10 cellular contexts compared by ENCODE assay signal in the genomic region with DNA sequence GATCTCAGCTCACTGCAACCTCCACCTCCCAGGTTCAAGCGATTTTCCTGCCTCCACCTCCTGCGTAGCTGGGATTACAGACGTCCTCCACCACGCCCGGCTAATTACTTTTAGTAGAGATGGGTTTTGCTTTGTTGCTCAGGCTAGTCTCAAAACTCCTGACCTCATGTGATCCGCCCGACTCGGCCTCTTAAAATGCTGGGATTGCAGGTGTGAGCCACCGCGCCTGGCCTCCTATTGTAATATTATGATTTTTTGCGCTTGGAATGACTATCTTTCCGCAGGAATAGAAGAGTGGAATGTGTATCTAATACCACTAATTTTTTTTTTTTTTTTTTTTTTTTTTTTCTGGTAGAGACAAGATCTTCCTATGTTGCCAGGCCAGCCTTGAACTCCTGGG. TPM values are rescaled to one million over a fixed set of nuclear protein-coding genes. Genes with fewer than 3 reads are reported as not detected.
DNase-seq lines count a peak whose midpoint lies in the region; ATAC-seq and TF ChIP-seq lines count a peak whose summit lies in the region.
"Had no signal": no experiment of that assay in that cellular context is flagged by ENCODE, and none has a peak within 500 bp of the region (broad histone marks: within the 10 kb centered on the region; RNA-seq: fewer than 3 reads in every experiment).

No MANE protein-coding gene starts in this region.

- no peaks in the 10 kb centered on the region for H3K27me3 Mint-ChIP-seq in activated naive CD4-positive, alpha-beta T cell treated with anti-CD3 and anti-CD28 coated beads, Interleukin-2, amount 10 ng/mL, durations not matched to agents 7 days and 5 days
- no peaks in the 10 kb centered on the region for H3K27me3 Mint-ChIP-seq in activated naive CD8-positive, alpha-beta T cell treated with anti-CD3 and anti-CD28 coated beads, Interleukin-2, amount 50 U/mL, for 24 hours
- H3K27me3 Mint-ChIP-seq in type B pancreatic cell = no peaks in the 10 kb centered on the region

- H3K36me3 ChIP-seq in lower lobe of right lung = peaks cover 4% of the 10 kb centered on the region

- peaks cover 34% of the 10 kb centered on the region for H3K4me1 Mint-ChIP-seq in activated naive CD4-positive, alpha-beta T cell treated with anti-CD3 and anti-CD28 coated beads, Interleukin-2, amount 10 ng/mL, durations not matched to agents 7 days and 5 days
- H3K4me1 Mint-ChIP-seq in activated naive CD8-positive, alpha-beta T cell treated with anti-CD3 and anti-CD28 coated beads, Interleukin-2, amount 50 U/mL, for 24 hours = peaks cover 52% of the 10 kb centered on the region
- peaks cover 22% of the 10 kb centered on the region for H3K4me1 Mint-ChIP-seq in type B pancreatic cell (ENCODE audit: unreplicated experiment)

- CTCF ChIA-PET in activated naive CD4-positive, alpha-beta T cell treated with anti-CD3 and anti-CD28 coated beads, Interleukin-2, amount 10 ng/mL, durations not matched to agents 7 days and 5 days (lab: Charles Lee) = interaction anchor here (1.2 to 2.2 kb wide), 5 partner anchors 9 to 72 kb away, joined by 3 to 8 read pairs (median 4); no protein-coding TSS in a partner anchor

- no peaks in the 10 kb centered on the region for H3K9me3 Mint-ChIP-seq in activated naive CD4-positive, alpha-beta T cell treated with anti-CD3 and anti-CD28 coated beads, Interleukin-2, amount 10 ng/mL, durations not matched to agents 7 days and 5 days
- H3K9me3 Mint-ChIP-seq in activated naive CD8-positive, alpha-beta T cell treated with anti-CD3 and anti-CD28 coated beads, Interleukin-2, amount 50 U/mL, for 24 hours = no peaks in the 10 kb centered on the region
- no peaks in the 10 kb centered on the region for H3K9me3 Mint-ChIP-seq in type B pancreatic cell

- no peak for ATAC-seq in activated naive CD8-positive, alpha-beta T cell treated with anti-CD3 and anti-CD28 coated beads, Interleukin-2, amount 50 U/mL, for 24 hours
- no peak for ATAC-seq in lower lobe of right lung
- ATAC-seq in GM19324 (IDR thresholded peaks at IDR 0.05; ENCODE audit: low FRiP score, unreplicated experiment) = no peak
- no peak for ATAC-seq in HG03025 (IDR thresholded peaks at IDR 0.05; ENCODE audit: low FRiP score, unreplicated experiment)

- peak overlapping the region; percentile 25 for H3K4me3 Mint-ChIP-seq in activated naive CD4-positive, alpha-beta T cell treated with anti-CD3 and anti-CD28 coated beads, Interleukin-2, amount 10 ng/mL, durations not matched to agents 7 days and 5 days
- peak overlapping the region; percentile 83 for H3K4me3 Mint-ChIP-seq in activated naive CD8-positive, alpha-beta T cell treated with anti-CD3 and anti-CD28 coated beads, Interleukin-2, amount 50 U/mL, for 24 hours
- peak overlapping the region; percentile 90 for H3K4me3 Mint-ChIP-seq in type B pancreatic cell

- in situ Hi-C loops in GM13977 (cut with MboI; ENCODE audit: low pct_unique_long_range_greater_than_20kb, low sequenced_read_pairs, unreplicated experiment) = no loop called here

- DNase-seq in activated naive CD4-positive, alpha-beta T cell treated with anti-CD3 and anti-CD28 coated beads, Interleukin-2, amount 10 ng/mL, durations not matched to agents 7 days and 5 days = no peak
- DNase-seq in activated naive CD4-positive, alpha-beta T cell treated with anti-CD3 and anti-CD28 coated beads, Interleukin-2, amount 50 U/mL, for 16 hours = no peak
- DNase-seq in activated naive CD8-positive, alpha-beta T cell treated with anti-CD3 and anti-CD28 coated beads, Interleukin-2, amount 50 U/mL, for 24 hours = no peak
- DNase-seq in lower lobe of right lung = no peak
- no peak for DNase-seq in type B pancreatic cell (ENCODE audit: extremely low spot score, unreplicated experiment)
- DNase-seq in GM13977 (ENCODE audit: low spot score) = no peak
- DNase-seq: mesendoderm, NCI-H526 had no signal

- peaks cover 10% of the 10 kb centered on the region for H3K36me3 Mint-ChIP-seq in activated naive CD4-positive, alpha-beta T cell treated with anti-CD3 and anti-CD28 coated beads, Interleukin-2, amount 10 ng/mL, durations not matched to agents 7 days and 5 days
- peaks cover 21% of the 10 kb centered on the region for H3K36me3 Mint-ChIP-seq in activated naive CD8-positive, alpha-beta T cell treated with anti-CD3 and anti-CD28 coated beads, Interleukin-2, amount 50 U/mL, for 24 hours (ENCODE audit: low read depth)
- peaks cover 3% of the 10 kb centered on the region for H3K36me3 Mint-ChIP-seq in type B pancreatic cell

- H3K9me3 ChIP-seq in lower lobe of right lung = no peaks in the 10 kb centered on the region

- peak overlapping the region; percentile 100 for H3K4me3 ChIP-seq in lower lobe of right lung

- intact Hi-C loops in lower lobe of right lung (cut with DNase I) = no loop called here

- H3K4me1 ChIP-seq in lower lobe of right lung = peaks cover 56% of the 10 kb centered on the region

- TF ChIP-seq CTCF in lower lobe of right lung (IDR thresholded peaks at IDR 0.05) = no peak
- no peak for TF ChIP-seq CTCF in type B pancreatic cell (conservative IDR thresholded peaks at IDR 0.05)
- TF ChIP-seq CTCF in GM13977 (IDR thresholded peaks at IDR 0.05; ENCODE audit: extremely low read depth, insufficient read depth, missing control alignments) = no peak

- no peaks in the 10 kb centered on the region for H3K27me3 ChIP-seq in lower lobe of right lung (ENCODE audit: low read depth)

- H3K27ac Mint-ChIP-seq in activated naive CD4-positive, alpha-beta T cell treated with anti-CD3 and anti-CD28 coated beads, Interleukin-2, amount 10 ng/mL, durations not matched to agents 7 days and 5 days = peak overlapping the region; percentile 20
- peak overlapping the region; percentile 51 for H3K27ac Mint-ChIP-seq in activated naive CD8-positive, alpha-beta T cell treated with anti-CD3 and anti-CD28 coated beads, Interleukin-2, amount 50 U/mL, for 24 hours
- peak overlapping the region; percentile 99 for H3K27ac Mint-ChIP-seq in type B pancreatic cell

- H3K27ac ChIP-seq in lower lobe of right lung = peak overlapping the region; percentile 97

RNA-seq across cellular contexts. Expression of gene ARL8B, which starts 1.8 kb away (rescaled TPM):
- 90.6 TPM for total RNA-seq in lower lobe of right lung
- 43.5 and 63.0 TPM in 2 replicates for total RNA-seq in type B pancreatic cell (ENCODE audit: low replicate concordance)

Comparison
In these comparisons a context has a peak if more than half of its experiments do, and no peak if none do; other contexts are left out.
1. H3K27ac Mint-ChIP-seq: peak in every context shown above with its lines; median percentile 99 in type B pancreatic cell; 51 in activated naive CD8-positive, alpha-beta T cell treated with anti-CD3 and anti-CD28 coated beads, Interleukin-2, amount 50 U/mL, for 24 hours; 20 in activated naive CD4-positive, alpha-beta T cell treated with anti-CD3 and anti-CD28 coated beads, Interleukin-2, amount 10 ng/mL, durations not matched to agents 7 days and 5 days.
2. H3K4me3 Mint-ChIP-seq: peak in every context shown above with its lines; median percentile 90 in type B pancreatic cell; 83 in activated naive CD8-positive, alpha-beta T cell treated with anti-CD3 and anti-CD28 coated beads, Interleukin-2, amount 50 U/mL, for 24 hours; 25 in activated naive CD4-positive, alpha-beta T cell treated with anti-CD3 and anti-CD28 coated beads, Interleukin-2, amount 10 ng/mL, durations not matched to agents 7 days and 5 days.